ENCODE assay signal across 1 cellular context in the genomic region with DNA sequence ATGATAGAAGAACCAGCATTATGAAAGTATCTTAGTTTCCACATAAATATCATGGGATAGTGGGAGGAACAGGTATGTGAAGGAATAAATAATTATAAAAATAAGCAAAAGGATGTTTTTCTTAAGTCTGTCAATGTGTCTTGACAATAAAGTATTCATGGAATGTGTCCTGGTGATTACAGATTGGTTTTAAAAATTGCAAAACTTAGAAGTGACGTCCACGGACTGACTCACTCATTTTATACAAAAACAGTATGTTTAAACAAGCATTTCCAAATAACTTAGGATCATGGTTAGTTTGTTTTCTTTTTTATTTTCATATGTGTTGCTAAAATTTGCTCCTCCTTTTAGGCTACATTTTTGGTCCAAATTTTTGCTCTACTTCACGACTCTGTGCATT.
TF ChIP-seq lines count a peak whose summit lies in the region.

No MANE protein-coding gene starts in this region.

TF ChIP-seq in IMR-90, 13 proteins besides CTCF, POLR2A, EP300 and RAD21:
- no peak for TF ChIP-seq RCOR1 (IDR thresholded peaks at IDR 0.05; ENCODE audit: insufficient replicate concordance, low read length)
- TF ChIP-seq CEBPB (IDR thresholded peaks at IDR 0.05; ENCODE audit: low read depth, low read length) = peak; percentile 95
- TF ChIP-seq FOS (IDR thresholded peaks at IDR 0.05; ENCODE audit: low read depth, low read length) = peak; percentile 76
- no peak for TF ChIP-seq SMC3 (IDR thresholded peaks at IDR 0.05; ENCODE audit: low read depth, low read length)
